ENCODE assay signal across 1 cellular context in the genomic region with DNA sequence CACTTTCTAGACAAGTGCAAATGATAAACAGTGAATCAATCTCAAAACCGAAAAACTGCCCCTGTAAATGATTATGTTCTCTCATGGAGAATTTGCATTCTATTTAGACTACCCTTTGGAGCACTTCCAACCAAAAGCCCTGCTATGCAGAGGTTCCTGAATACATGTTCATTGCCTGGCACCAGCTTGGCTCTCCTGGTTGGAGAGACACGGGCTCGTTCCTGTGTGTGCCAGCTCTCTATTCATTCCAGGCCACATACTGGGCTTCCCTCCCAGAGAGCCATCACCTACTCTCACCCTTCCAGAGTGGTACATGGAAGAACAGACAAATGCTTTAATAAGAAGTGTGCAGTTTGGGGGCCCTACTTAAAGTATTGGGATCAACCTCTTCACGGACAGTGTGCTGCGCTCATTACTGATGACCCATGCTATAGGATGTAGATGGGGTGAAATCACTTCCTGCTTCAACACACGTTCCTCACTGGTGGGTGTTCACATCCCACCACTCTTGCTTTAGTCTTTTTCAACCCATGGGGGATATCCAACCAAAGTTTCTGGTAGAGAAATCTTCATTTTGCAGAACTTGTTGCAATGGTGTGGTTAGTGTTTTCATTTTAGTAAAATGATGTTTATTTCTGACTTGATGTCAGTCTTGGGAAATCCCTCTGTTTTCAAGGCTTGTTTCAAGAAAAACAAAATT.
TF ChIP-seq lines count a peak whose summit lies in the region.

No MANE protein-coding gene starts in this region.

TF ChIP-seq in IMR-90, 13 proteins besides CTCF, POLR2A, EP300 and RAD21 (continued from another document):
- TF ChIP-seq CEBPB (IDR thresholded peaks at IDR 0.05; ENCODE audit: low read depth, low read length) (no peak), ELK1 (IDR thresholded peaks at IDR 0.05; ENCODE audit: borderline replicate concordance, low read depth, low read length) (no peak), FOS (IDR thresholded peaks at IDR 0.05; ENCODE audit: low read depth, low read length) (no peak), MAZ (IDR thresholded peaks at IDR 0.05; ENCODE audit: borderline replicate concordance, low read depth, low read length) (no peak), RCOR1 (IDR thresholded peaks at IDR 0.05; ENCODE audit: insufficient replicate concordance, low read length) (no peak), SMC3 (IDR thresholded peaks at IDR 0.05; ENCODE audit: low read depth, low read length) (no peak), NFE2L2 (IDR thresholded peaks at IDR 0.05; ENCODE audit: low read depth, low read length) (no peak), MXI1 (IDR thresholded peaks at IDR 0.05; ENCODE audit: borderline replicate concordance, low read depth, low read length) (no peak), BHLHE40 (IDR thresholded peaks at IDR 0.05; ENCODE audit: low read depth, low read length) (no peak), CHD1 (IDR thresholded peaks at IDR 0.05; ENCODE audit: low read depth, low read length) (no peak), USF2 (IDR thresholded peaks at IDR 0.05; ENCODE audit: low read depth, low read length) (no peak), RFX5 (IDR thresholded peaks at IDR 0.05; ENCODE audit: low read depth, low read length) (no peak)
